Comparison of ENCODE assay signal across 22 cellular contexts in genomic region chr11:69902337-69902736, GRCh38.
"Had no signal": no experiment of that assay in that cellular context is flagged by ENCODE, and none has a peak within 500 bp of the region (broad histone marks: within the 10 kb centered on the region; RNA-seq: fewer than 3 reads in every experiment).

No MANE protein-coding gene starts in this region.

- H3K36me3 ChIP-seq: ascending aorta, SJCRH30 had no signal

- ATAC-seq: activated T-cell treated with anti-CD3 and anti-CD28 coated beads, Interleukin-2, amount 50 U/mL, for 72 hours; body of pancreas; Right ventricle myocardium inferior had no signal

- DNase-seq: activated CD4-positive, alpha-beta memory T cell treated with anti-CD3 and anti-CD28 coated beads for 36 hours; activated CD4-positive, alpha-beta T cell treated with anti-CD3 and anti-CD28 coated beads, Interleukin-2, amount 10 ng/mL, durations not matched to agents 7 days and 5 days; activated CD4-positive, CD25-positive, alpha-beta regulatory T cell; activated naive CD4-positive, alpha-beta T cell; activated T-cell treated with anti-CD3 and anti-CD28 coated beads for 4 hours; activated T-cell treated with anti-CD3 and anti-CD28 coated beads, Interleukin-2, amount 50 U/mL, for 72 hours; body of pancreas; central memory CD4-positive, alpha-beta T cell; NCI-H1092 treated with DMSO at 0.1 percent for 48 hours; NCI-H1417 treated with DMSO at 0.1 percent for 48 hours; NCI-H1694 treated with DMSO at 0.1 percent for 48 hours; NCI-H2029 treated with DMSO at 0.1 percent for 48 hours; NCI-H524; SJCRH30; SK-N-SH; T-helper 1 cell had no signal

- H3K4me2 ChIP-seq: KMS-11, SK-N-SH had no signal

- H3K4me1 Mint-ChIP-seq: activated CD4-positive, alpha-beta T cell treated with anti-CD3 and anti-CD28 coated beads, Interleukin-2, amount 10 ng/mL, durations not matched to agents 7 days and 5 days; activated naive CD4-positive, alpha-beta T cell treated with anti-CD3 and anti-CD28 coated beads, Interleukin-2, amount 50 U/mL, for 24 hours had no signal

- H3K9ac ChIP-seq: KMS-11, SK-N-SH had no signal

- H3K27me3 ChIP-seq: ascending aorta, body of pancreas, SJCRH30 had no signal

- H3K27ac ChIP-seq: ascending aorta, KMS-11, SJCRH30, VCaP had no signal

- H3K36me3 Mint-ChIP-seq: activated CD4-positive, alpha-beta memory T cell treated with anti-CD3 and anti-CD28 coated beads for 36 hours; activated naive CD4-positive, alpha-beta T cell treated with anti-CD3 and anti-CD28 coated beads, Interleukin-2, amount 50 U/mL, for 24 hours had no signal

- H3K4me1 ChIP-seq: ascending aorta, SJCRH30 had no signal

- H3K9me3 Mint-ChIP-seq: activated CD4-positive, alpha-beta memory T cell treated with anti-CD3 and anti-CD28 coated beads for 36 hours; activated CD4-positive, alpha-beta T cell treated with anti-CD3 and anti-CD28 coated beads, Interleukin-2, amount 10 ng/mL, durations not matched to agents 7 days and 5 days; activated naive CD4-positive, alpha-beta T cell treated with anti-CD3 and anti-CD28 coated beads, Interleukin-2, amount 50 U/mL, for 24 hours; activated T-cell treated with anti-CD3 and anti-CD28 coated beads, Interleukin-2, amount 50 U/mL, for 72 hours; IgD-negative memory B cell had no signal

- H3K27ac Mint-ChIP-seq: activated CD4-positive, alpha-beta memory T cell treated with anti-CD3 and anti-CD28 coated beads for 36 hours; activated CD4-positive, alpha-beta T cell treated with anti-CD3 and anti-CD28 coated beads, Interleukin-2, amount 10 ng/mL, durations not matched to agents 7 days and 5 days; activated naive CD4-positive, alpha-beta T cell treated with anti-CD3 and anti-CD28 coated beads, Interleukin-2, amount 50 U/mL, for 24 hours; activated T-cell treated with anti-CD3 and anti-CD28 coated beads, Interleukin-2, amount 50 U/mL, for 72 hours; IgD-negative memory B cell had no signal

- H3K9me3 ChIP-seq: ascending aorta, body of pancreas, SJCRH30, SK-N-SH had no signal

- H3K4me3 Mint-ChIP-seq: activated CD4-positive, alpha-beta memory T cell treated with anti-CD3 and anti-CD28 coated beads for 36 hours; activated CD4-positive, alpha-beta T cell treated with anti-CD3 and anti-CD28 coated beads, Interleukin-2, amount 10 ng/mL, durations not matched to agents 7 days and 5 days; activated naive CD4-positive, alpha-beta T cell treated with anti-CD3 and anti-CD28 coated beads, Interleukin-2, amount 50 U/mL, for 24 hours; activated T-cell treated with anti-CD3 and anti-CD28 coated beads, Interleukin-2, amount 50 U/mL, for 72 hours; IgD-negative memory B cell had no signal

- H3K4me3 ChIP-seq: ascending aorta, body of pancreas, SJCRH30 had no signal
